In genomic region chr1:54016343-54017282, GRCh38 we compare ENCODE assay signal across 11 cellular contexts. TPM values are rescaled to one million over a fixed set of nuclear protein-coding genes. Genes with fewer than 3 reads are reported as not detected.
DNase-seq lines count a peak whose midpoint lies in the region; ATAC-seq and TF ChIP-seq lines count a peak whose summit lies in the region.
"Had no signal": no experiment of that assay in that cellular context is flagged by ENCODE, and none has a peak within 500 bp of the region (broad histone marks: within the 10 kb centered on the region; RNA-seq: fewer than 3 reads in every experiment).

No MANE protein-coding gene starts in this region.

- H3F3A ChIP-seq in MM.1S (ENCODE audit: insufficient read depth, low read length), result no peaks in the 10 kb centered on the region

- H3K36me3 Mint-ChIP-seq in MCF 10A (ENCODE audit: insufficient read depth, unreplicated experiment) (no peaks in the 10 kb centered on the region), chondrocyte (ENCODE audit: low read depth) (no peaks in the 10 kb centered on the region)
- H3K36me3 Mint-ChIP-seq: naive B cell had no signal

- BruUV-seq in MCF 10A (replicated peaks; lab: Mats Ljungman, UMichigan), result no TSS peak

- peak; percentile 87 for DNase-seq in DMS153 (lab: John Stamatoyannopoulos, UW)
- peak; percentile 93 for DNase-seq in LoVo (ENCODE audit: low spot score)
- DNase-seq in MCF 10A (ENCODE audit: unreplicated experiment), result peak; percentile 92
- peak; percentile 7 to 8 for DNase-seq in lung microvascular endothelial cell (ENCODE audit: low read depth in 2 of 2)
- no peak for DNase-seq in chondrocyte (ENCODE audit: low spot score)
- DNase-seq in MM.1S, result no peak
- DNase-seq in NCI-H1694 (lab: John Stamatoyannopoulos, UW), result no peak
- DNase-seq: activated CD4-positive, alpha-beta T cell treated with anti-CD3 and anti-CD28 coated beads for 1 hour; naive B cell had no signal

- intact Hi-C loops in MCF 10A (cut with micrococcal nuclease), result no loop called here

- H3K27me3 ChIP-seq in MM.1S (replicated peaks; ENCODE audit: insufficient read depth, low read length), result no peaks in the 10 kb centered on the region

- H3K27ac ChIP-seq in MM.1S (ENCODE audit: low read length), result no peak overlapping the region

- no peak overlapping the region for H3K4me3 Mint-ChIP-seq in MCF 10A (ENCODE audit: unreplicated experiment)
- H3K4me3 Mint-ChIP-seq in chondrocyte (ENCODE audit: unreplicated experiment), result no peak overlapping the region
- H3K4me3 Mint-ChIP-seq: dendritic cell treated with granulocyte-macrophage colony-stimulating factor and Interleukin-4, amounts not matched to agents 40 ng/mL and 50 ng/mL, for 4 days; naive B cell had no signal

- H2AFZ ChIP-seq in MM.1S (ENCODE audit: low read length), result no peak overlapping the region

- no peaks in the 10 kb centered on the region for H3K9me3 ChIP-seq in MM.1S (replicated peaks; ENCODE audit: insufficient read depth, low read length)

- H3K9me2 ChIP-seq in MM.1S (replicated peaks; ENCODE audit: insufficient read depth, low read length), result no peaks in the 10 kb centered on the region

- H4K20me1 ChIP-seq in MM.1S (ENCODE audit: insufficient read depth, low read length), result no peaks in the 10 kb centered on the region

- H3K9ac ChIP-seq in MM.1S (ENCODE audit: low read length), result no peak overlapping the region

- H3K4me1 ChIP-seq in MM.1S (ENCODE audit: low read length), result no peaks in the 10 kb centered on the region

- H3K4me3 ChIP-seq in MM.1S (ENCODE audit: low read length), result no peak overlapping the region

- peaks cover 13% of the 10 kb centered on the region for H3K4me1 Mint-ChIP-seq in MCF 10A (ENCODE audit: insufficient read depth, unreplicated experiment)
- no peaks in the 10 kb centered on the region for H3K4me1 Mint-ChIP-seq in chondrocyte (ENCODE audit: low read depth)

- H3K36me3 ChIP-seq in MM.1S (replicated peaks; ENCODE audit: insufficient read depth, low read length), result no peaks in the 10 kb centered on the region

- TF ChIP-seq CTCF in MCF 10A (IDR thresholded peaks at IDR 0.05; ENCODE audit: unreplicated experiment) (no peak), chondrocyte (IDR thresholded peaks at IDR 0.05) (no peak), MM.1S (IDR thresholded peaks at IDR 0.05; ENCODE audit: low read length) (no peak)

- no peak overlapping the region for H3K4me2 ChIP-seq in MM.1S (ENCODE audit: low read depth, low read length)

- POLR2A ChIA-PET in MCF 10A (lab: Yijun Ruan, JAX), result interaction anchor here (0.5 to 3.7 kb wide), 7 partner anchors 15 to 198 kb away, joined by 3 to 25 read pairs (median 3); partner anchors contain the start of genes IFT25, TCEANC2 and TMEM59

- peaks cover 9% of the 10 kb centered on the region for H3K27me3 Mint-ChIP-seq in MCF 10A (ENCODE audit: insufficient read depth, unreplicated experiment)
- H3K27me3 Mint-ChIP-seq in chondrocyte (ENCODE audit: low read depth), result peaks cover 35% of the 10 kb centered on the region

- H3K9me3 Mint-ChIP-seq in MCF 10A (ENCODE audit: unreplicated experiment) (no peaks in the 10 kb centered on the region), chondrocyte (ENCODE audit: low read depth) (no peaks in the 10 kb centered on the region)
- H3K9me3 Mint-ChIP-seq: dendritic cell treated with granulocyte-macrophage colony-stimulating factor and Interleukin-4, amounts not matched to agents 40 ng/mL and 50 ng/mL, for 4 days; naive B cell had no signal

- CTCF ChIA-PET in MCF 10A (lab: Yijun Ruan, JAX), result interaction anchor here (0.7 to 1.2 kb wide), 5 partner anchors 13 to 138 kb away, joined by 3 to 4 read pairs (median 3); no protein-coding TSS in a partner anchor

- no peak for ATAC-seq in activated CD4-positive, CD25-positive, alpha-beta regulatory T cell treated with anti-CD3 and anti-CD28 coated beads, Interleukin-2, amount 50 U/mL, for 24 hours

- no peaks in the 10 kb centered on the region for H3K79me2 ChIP-seq in MM.1S (ENCODE audit: low read length)

- H3K27ac Mint-ChIP-seq in MCF 10A (ENCODE audit: low read depth, unreplicated experiment) (peak overlapping the region; percentile 82), chondrocyte (ENCODE audit: unreplicated experiment) (no peak overlapping the region)
- H3K27ac Mint-ChIP-seq: dendritic cell treated with granulocyte-macrophage colony-stimulating factor and Interleukin-4, amounts not matched to agents 40 ng/mL and 50 ng/mL, for 4 days; naive B cell had no signal

RNA-seq across cellular contexts. Expression of gene LDLRAD1, which starts 1.4 kb away (rescaled TPM):
- not detected in 2 replicates for total RNA-seq in MCF 10A (2022)
- not detected in 2 replicates for total RNA-seq in lung microvascular endothelial cell
- not detected in 3 replicates for total RNA-seq in chondrocyte

RNA-seq across cellular contexts. Expression of gene TMEM59, which starts 36.4 kb away (rescaled TPM):
- total RNA-seq in MCF 10A (2022), result 192 and 231 TPM in 2 replicates
- total RNA-seq in lung microvascular endothelial cell, result 198 and 425 TPM in 2 replicates
- 294 to 335 TPM (median 301 TPM) in 3 replicates for total RNA-seq in chondrocyte

RNA-seq across cellular contexts. Expression of gene TCEANC2, which starts 36.8 kb away (rescaled TPM):
- 3.6 and 6.0 TPM in 2 replicates for total RNA-seq in MCF 10A (2022)
- 1.7 and 1.8 TPM in 2 replicates for total RNA-seq in lung microvascular endothelial cell
- total RNA-seq in chondrocyte, result 3.6 to 4.8 TPM (median 3.9 TPM) in 3 replicates

Comparison
In these comparisons a context has a peak if more than half of its experiments do, and no peak if none do; other contexts are left out.
1. DNase-seq: peak in DMS153 (single experiment), LoVo (single experiment), MCF 10A (single experiment) and lung microvascular endothelial cell (2 of 2); none in chondrocyte (single experiment), MM.1S (single experiment) and NCI-H1694 (single experiment).